2 cellular contexts compared by ENCODE assay signal in genomic region chr20:33169176-33169794, GRCh38.
TF ChIP-seq lines count a peak whose summit lies in the region.

No MANE protein-coding gene starts in this region.

TF ChIP-seq in IMR-90, 13 proteins besides CTCF, POLR2A, EP300 and RAD21:
- TF ChIP-seq RFX5 (IDR thresholded peaks at IDR 0.05; ENCODE audit: low read depth, low read length) (no peak), USF2 (IDR thresholded peaks at IDR 0.05; ENCODE audit: low read depth, low read length) (no peak), ELK1 (IDR thresholded peaks at IDR 0.05; ENCODE audit: borderline replicate concordance, low read depth, low read length) (no peak), CHD1 (IDR thresholded peaks at IDR 0.05; ENCODE audit: low read depth, low read length) (no peak), BHLHE40 (IDR thresholded peaks at IDR 0.05; ENCODE audit: low read depth, low read length) (no peak)

TF ChIP-seq in GM12878, 131 proteins besides CTCF, POLR2A, EP300 and RAD21:
- TF ChIP-seq MAX (IDR thresholded peaks at IDR 0.05; ENCODE audit: low read depth, low read length) = no peak
- no peak for TF ChIP-seq CREB1 (IDR thresholded peaks at IDR 0.05; ENCODE audit: low read depth)
- no peak for TF ChIP-seq HDAC2 (IDR thresholded peaks at IDR 0.05)
